8 cellular contexts compared by ENCODE assay signal in genomic region chr4:6988016-6988715, GRCh38. TPM values are rescaled to one million over a fixed set of nuclear protein-coding genes. Genes with fewer than 3 reads are reported as not detected.
DNase-seq lines count a peak whose midpoint lies in the region; ATAC-seq and TF ChIP-seq lines count a peak whose summit lies in the region.

No MANE protein-coding gene starts in this region.

- intact Hi-C loops in tibial artery (cut with DNase I; ENCODE audit: low total_unique reads): loop anchor here (5.0 to 10.0 kb wide), 3 partner anchors 54 to 273 kb away; partner anchors contain the start of genes BLOC1S4, KIAA0232 and TADA2B

- H3K9me3 ChIP-seq in tibial artery: no peaks in the 10 kb centered on the region

- DNase-seq in activated T-cell treated with anti-CD3 and anti-CD28 coated beads, Interleukin-2, amount 50 U/mL, for 72 hours: no peak
- no peak for DNase-seq in activated T-cell treated with anti-CD3 and anti-CD28 coated beads for 4 hours
- no peak for DNase-seq in activated naive CD8-positive, alpha-beta T cell treated with anti-CD3 and anti-CD28 coated beads for 36 hours
- no peak for DNase-seq in kidney epithelial cell (ENCODE audit: low read depth)
- DNase-seq in tibial artery: no peak
- no peak for DNase-seq in NCI-H2029 (lab: John Stamatoyannopoulos, UW)

- H3K36me3 Mint-ChIP-seq in activated T-cell treated with anti-CD3 and anti-CD28 coated beads, Interleukin-2, amount 50 U/mL, for 72 hours (ENCODE audit: insufficient read depth in 2 of 2): no peaks in the 10 kb centered on the region
- peaks cover 3% of the 10 kb centered on the region for H3K36me3 Mint-ChIP-seq in activated naive CD8-positive, alpha-beta T cell treated with anti-CD3 and anti-CD28 coated beads for 36 hours

- H3K4me3 ChIP-seq in kidney epithelial cell (ENCODE audit: low read depth, low read length) (peak overlapping the region; percentile 94), tibial artery (peak overlapping the region; percentile 69 to 84)

- H3K9me3 Mint-ChIP-seq in activated T-cell treated with anti-CD3 and anti-CD28 coated beads, Interleukin-2, amount 50 U/mL, for 72 hours: no peaks in the 10 kb centered on the region
- H3K9me3 Mint-ChIP-seq in activated naive CD8-positive, alpha-beta T cell treated with anti-CD3 and anti-CD28 coated beads for 36 hours: no peaks in the 10 kb centered on the region

- peak overlapping the region; percentile 70 for H3K27ac Mint-ChIP-seq in activated T-cell treated with anti-CD3 and anti-CD28 coated beads, Interleukin-2, amount 50 U/mL, for 72 hours
- H3K27ac Mint-ChIP-seq in activated naive CD8-positive, alpha-beta T cell treated with anti-CD3 and anti-CD28 coated beads for 36 hours: peak overlapping the region; percentile 91

- no peak for TF ChIP-seq CTCF in kidney epithelial cell (IDR thresholded peaks at IDR 0.05; ENCODE audit: insufficient read depth, low read length, poor library complexity, severe bottlenecking)
- no peak for TF ChIP-seq CTCF in tibial artery (IDR thresholded peaks at IDR 0.05)

- H3K36me3 ChIP-seq in kidney epithelial cell (ENCODE audit: control insufficient read depth, insufficient read depth, low read length) (no peaks in the 10 kb centered on the region), tibial artery (peaks cover 0 to 4% (median under 1%) of the 10 kb centered on the region in 3 donors)

- peaks cover 0 to 61% (median 44%) of the 10 kb centered on the region in 4 donors for H3K4me1 ChIP-seq in tibial artery

- H3K27me3 ChIP-seq in kidney epithelial cell (ENCODE audit: control insufficient read depth, insufficient read depth, low read length): no peaks in the 10 kb centered on the region
- no peaks in the 10 kb centered on the region for H3K27me3 ChIP-seq in tibial artery

- no peaks in the 10 kb centered on the region for H3K27me3 Mint-ChIP-seq in activated T-cell treated with anti-CD3 and anti-CD28 coated beads, Interleukin-2, amount 50 U/mL, for 72 hours (ENCODE audit: low read depth)
- no peaks in the 10 kb centered on the region for H3K27me3 Mint-ChIP-seq in activated naive CD8-positive, alpha-beta T cell treated with anti-CD3 and anti-CD28 coated beads for 36 hours

- peaks cover 70% of the 10 kb centered on the region for H3K4me1 Mint-ChIP-seq in activated T-cell treated with anti-CD3 and anti-CD28 coated beads, Interleukin-2, amount 50 U/mL, for 72 hours (ENCODE audit: low read depth)
- peaks cover 73% of the 10 kb centered on the region for H3K4me1 Mint-ChIP-seq in activated naive CD8-positive, alpha-beta T cell treated with anti-CD3 and anti-CD28 coated beads for 36 hours

- no peak for ATAC-seq in activated T-cell treated with anti-CD3 and anti-CD28 coated beads, Interleukin-2, amount 50 U/mL, for 72 hours (replicated peaks in 1 of 2)
- ATAC-seq in esophagus mucosa (no peak), HG03378 (IDR thresholded peaks at IDR 0.05; ENCODE audit: unreplicated experiment) (no peak)

- H3K4me3 Mint-ChIP-seq in activated T-cell treated with anti-CD3 and anti-CD28 coated beads, Interleukin-2, amount 50 U/mL, for 72 hours: peak overlapping the region; percentile 96 to 98
- H3K4me3 Mint-ChIP-seq in activated naive CD8-positive, alpha-beta T cell treated with anti-CD3 and anti-CD28 coated beads for 36 hours: peak overlapping the region; percentile 95

- H3K27ac ChIP-seq in tibial artery: peak overlapping the region; percentile 96 to 98

RNA-seq across cellular contexts. Expression of gene TADA2B, which starts 55.0 kb away (rescaled TPM):
- 10 to 100 TPM; 14.5 to 15.3 TPM for total RNA-seq in activated T-cell treated with anti-CD3 and anti-CD28 coated beads, Interleukin-2, amount 50 U/mL, for 72 hours
- total RNA-seq in activated naive CD8-positive, alpha-beta T cell treated with anti-CD3 and anti-CD28 coated beads for 36 hours: 10 to 100 TPM; 10.3 to 11.2 TPM
- 26.9 and 27.9 TPM in 2 replicates for total RNA-seq in kidney epithelial cell
- total RNA-seq in esophagus mucosa: 12.5 TPM
